ENCODE assay signal across 14 cellular contexts in genomic region chr2:159900343-159900742, GRCh38.
"Had no signal": no experiment of that assay in that cellular context is flagged by ENCODE, and none has a peak within 500 bp of the region (broad histone marks: within the 10 kb centered on the region; RNA-seq: fewer than 3 reads in every experiment).

No MANE protein-coding gene starts in this region.

- H3K36me3 ChIP-seq: left lung, tibial nerve, vagina had no signal

- H3K9me3 ChIP-seq: left lung, mucosa of descending colon, tibial nerve, vagina had no signal

- ATAC-seq: activated CD8-positive, alpha-beta memory T cell treated with anti-CD3 and anti-CD28 coated beads, Interleukin-2, amount 10 ng/mL, durations not matched to agents 7 days and 5 days; left lung; mucosa of descending colon; naive thymus-derived CD8-positive, alpha-beta T cell; right cardiac atrium had no signal

- H3K27me3 ChIP-seq: left lung, tibial nerve, vagina had no signal

- H3K4me3 ChIP-seq: left lung, mucosa of descending colon, tibial nerve, vagina had no signal

- H3K27ac ChIP-seq: left lung, tibial nerve, vagina had no signal

- H3K4me3 Mint-ChIP-seq: activated CD8-positive, alpha-beta memory T cell treated with anti-CD3 and anti-CD28 coated beads, Interleukin-2, amount 10 ng/mL, durations not matched to agents 7 days and 5 days had no signal

- H3K9me3 Mint-ChIP-seq: naive thymus-derived CD8-positive, alpha-beta T cell had no signal

- H3K27ac Mint-ChIP-seq: activated CD8-positive, alpha-beta memory T cell treated with anti-CD3 and anti-CD28 coated beads, Interleukin-2, amount 10 ng/mL, durations not matched to agents 7 days and 5 days had no signal

- H3K27me3 Mint-ChIP-seq: activated CD8-positive, alpha-beta memory T cell treated with anti-CD3 and anti-CD28 coated beads, Interleukin-2, amount 10 ng/mL, durations not matched to agents 7 days and 5 days; naive thymus-derived CD8-positive, alpha-beta T cell had no signal

- DNase-seq: activated CD4-positive, alpha-beta T cell treated with anti-CD3 and anti-CD28 coated beads for 4 hours; activated CD8-positive, alpha-beta memory T cell treated with anti-CD3 and anti-CD28 coated beads, Interleukin-2, amount 10 ng/mL, durations not matched to agents 7 days and 5 days; activated naive CD4-positive, alpha-beta T cell treated with Interleukin-2 at 50 U/mL for 16 hours; central memory CD4-positive, alpha-beta T cell; cortex of kidney; effector memory CD4-positive, alpha-beta T cell; left lung; mucosa of descending colon; naive thymus-derived CD8-positive, alpha-beta T cell; right cardiac atrium; small intestine; T-helper 9 cell had no signal
